Comparison of ENCODE assay signal across 18 cellular contexts in genomic region chr14:46573518-46573917, GRCh38.
DNase-seq lines count a peak whose midpoint lies in the region; ATAC-seq, FAIRE-seq and TF ChIP-seq lines count a peak whose summit lies in the region.
"Had no signal": no experiment of that assay in that cellular context is flagged by ENCODE, and none has a peak within 500 bp of the region (broad histone marks: within the 10 kb centered on the region; RNA-seq: fewer than 3 reads in every experiment).

No MANE protein-coding gene starts in this region.

- peaks cover 5% of the 10 kb centered on the region for H3K4me1 Mint-ChIP-seq in WTC11
- H3K4me1 Mint-ChIP-seq: B cell; CD8-positive, alpha-beta memory T cell had no signal

- H3K4me3 ChIP-seq in HUES6 (ENCODE audit: low read depth, low read length) = no peak overlapping the region
- H3K4me3 ChIP-seq in mesenchymal stem cell (ENCODE audit: insufficient read depth in 1 of 2, low read depth in 1 of 2, low read length in 2 of 2) = no peak overlapping the region
- H3K4me3 ChIP-seq in trophoblast cell (ENCODE audit: low read depth, low read length) = no peak overlapping the region
- no peak overlapping the region for H3K4me3 ChIP-seq in kidney (ENCODE audit: low read length in 2 of 2)

- POLR2A ChIA-PET in WTC11 (lab: Charles Lee) = no interaction called here

- CTCF ChIA-PET in WTC11 (lab: Charles Lee) = no interaction called here

- H3K4ac ChIP-seq in mesenchymal stem cell (ENCODE audit: low read depth in 1 of 2, low read length in 2 of 2) = no peak overlapping the region
- no peak overlapping the region for H3K4ac ChIP-seq in trophoblast cell (ENCODE audit: low read depth, low read length)

- no peak overlapping the region for H3K23ac ChIP-seq in mesenchymal stem cell (ENCODE audit: low read length in 2 of 2)
- no peak overlapping the region for H3K23ac ChIP-seq in trophoblast cell (ENCODE audit: low read length)

- H3K79me2 ChIP-seq in trophoblast cell (ENCODE audit: control insufficient read depth, insufficient read depth, low read length, poor library complexity) = no peaks in the 10 kb centered on the region

- TF ChIP-seq CTCF in WTC11 (IDR thresholded peaks at IDR 0.05) (no peak), kidney (IDR thresholded peaks at IDR 0.05; ENCODE audit: borderline replicate concordance, extremely low read depth, insufficient read depth) (no peak)

- H2BK5ac ChIP-seq in mesenchymal stem cell (ENCODE audit: low read depth, low read length, poor library complexity, severe bottlenecking) (no peak overlapping the region), trophoblast cell (ENCODE audit: low read depth, low read length, poor library complexity) (no peak overlapping the region)

- no peak overlapping the region for H4K12ac ChIP-seq in trophoblast cell (ENCODE audit: low read depth, low read length)

- no peak overlapping the region for H2BK15ac ChIP-seq in mesenchymal stem cell (ENCODE audit: low read depth, poor library complexity, severe bottlenecking)

- H3K27me3 Mint-ChIP-seq in WTC11 (ENCODE audit: low read depth) = peaks cover 6% of the 10 kb centered on the region
- H3K27me3 Mint-ChIP-seq: B cell; CD8-positive, alpha-beta memory T cell had no signal

- H3K14ac ChIP-seq in mesenchymal stem cell (ENCODE audit: low read length in 2 of 2) (no peak overlapping the region), trophoblast cell (ENCODE audit: low read length) (no peak overlapping the region)

- peak overlapping the region; percentile 12; the same call in 1 of the 2 replicates for H3K27ac ChIP-seq in HUES6 (ENCODE audit: low read depth, low read length)
- H3K27ac ChIP-seq in mesenchymal stem cell (ENCODE audit: low read length, poor library complexity, severe bottlenecking) = peak overlapping the region; percentile 83
- peak overlapping the region; percentile 41 for H3K27ac ChIP-seq in trophoblast cell (ENCODE audit: low read depth, low read length)
- no peak overlapping the region for H3K27ac ChIP-seq in kidney (ENCODE audit: low read depth in 2 of 2, low read length in 2 of 2)

- H2AFZ ChIP-seq in mesenchymal stem cell (ENCODE audit: low read depth, low read length) (no peak overlapping the region), trophoblast cell (ENCODE audit: insufficient read depth, low read length, poor library complexity) (no peak overlapping the region)

- H2BK12ac ChIP-seq in mesenchymal stem cell (ENCODE audit: low read length in 2 of 2) (no peak overlapping the region), trophoblast cell (ENCODE audit: low read length) (no peak overlapping the region)

- ATAC-seq in WTC11 (no peak), HG02973 (IDR thresholded peaks at IDR 0.05; ENCODE audit: unreplicated experiment) (no peak)

- FAIRE-seq in kidney (lab: Jason Lieb, UNC) = no peak
- FAIRE-seq: GM19239, HTR-8/SVneo had no signal

- H4K91ac ChIP-seq in mesenchymal stem cell (ENCODE audit: low read length) (no peak overlapping the region), trophoblast cell (ENCODE audit: low read depth, low read length) (no peak overlapping the region)

- H3K4me1 ChIP-seq in HUES6 (ENCODE audit: control insufficient read depth, insufficient read depth, low read length) = peaks cover 8% of the 10 kb centered on the region; the same call in 1 of the 2 replicates
- H3K4me1 ChIP-seq in mesenchymal stem cell (ENCODE audit: control insufficient read depth, insufficient read depth, low read depth, low read length) = no peaks in the 10 kb centered on the region
- peaks cover 0 to 2% of the 10 kb centered on the region in 2 experiments for H3K4me1 ChIP-seq in trophoblast cell (ENCODE audit: control insufficient read depth in 1 of 2, insufficient read depth in 2 of 2, low read length in 2 of 2)
- H3K4me1 ChIP-seq in kidney (ENCODE audit: control insufficient read depth in 1 of 2, insufficient read depth in 1 of 2, low read depth in 1 of 2, low read length in 2 of 2) = no peaks in the 10 kb centered on the region

- peaks cover 10% of the 10 kb centered on the region; the same call in 1 of the 2 replicates for H3K36me3 Mint-ChIP-seq in WTC11
- H3K36me3 Mint-ChIP-seq: CD14-positive monocyte; CD8-positive, alpha-beta memory T cell had no signal

- H2BK120ac ChIP-seq in mesenchymal stem cell (ENCODE audit: low read depth, low read length) = no peak overlapping the region
- H2BK120ac ChIP-seq in trophoblast cell (ENCODE audit: insufficient read depth, low read length, poor library complexity) = no peak overlapping the region

- H4K8ac ChIP-seq in mesenchymal stem cell (ENCODE audit: low read length) (no peak overlapping the region), trophoblast cell (ENCODE audit: low read depth, low read length) (no peak overlapping the region)

- peaks cover 35% of the 10 kb centered on the region for H3K9me3 Mint-ChIP-seq in WTC11

- H3K4me2 ChIP-seq in mesenchymal stem cell (ENCODE audit: low read length, poor library complexity, severe bottlenecking) = no peak overlapping the region
- no peak overlapping the region for H3K4me2 ChIP-seq in trophoblast cell (ENCODE audit: low read length)

- H3K9ac ChIP-seq in HUES6 (ENCODE audit: low read length) = no peak overlapping the region
- no peak overlapping the region for H3K9ac ChIP-seq in mesenchymal stem cell (ENCODE audit: low read length)
- H3K9ac ChIP-seq in trophoblast cell (ENCODE audit: low read length) = no peak overlapping the region
- no peak overlapping the region for H3K9ac ChIP-seq in kidney (ENCODE audit: low read length in 2 of 2)

- no peak overlapping the region for H3K27ac Mint-ChIP-seq in WTC11
- H3K27ac Mint-ChIP-seq: B cell; CD14-positive monocyte; CD8-positive, alpha-beta memory T cell; H9 had no signal

- H3K18ac ChIP-seq in mesenchymal stem cell (ENCODE audit: low read depth in 1 of 2, low read length in 2 of 2) (no peak overlapping the region), trophoblast cell (ENCODE audit: low read length) (no peak overlapping the region)

- H3K4me3 Mint-ChIP-seq in WTC11 = no peak overlapping the region
- H3K4me3 Mint-ChIP-seq: B cell; CD14-positive monocyte; CD8-positive, alpha-beta memory T cell; H9 had no signal

- H3K36me3 ChIP-seq in HUES6 (ENCODE audit: control insufficient read depth, insufficient read depth, low read length) = no peaks in the 10 kb centered on the region
- no peaks in the 10 kb centered on the region for H3K36me3 ChIP-seq in mesenchymal stem cell (ENCODE audit: control insufficient read depth in 1 of 2, insufficient read depth in 2 of 2, low read depth in 1 of 2, low read length in 2 of 2)
- H3K36me3 ChIP-seq in trophoblast cell (ENCODE audit: control insufficient read depth in 1 of 2, insufficient read depth in 2 of 2, low read length in 2 of 2) = no peaks in the 10 kb centered on the region
- H3K36me3 ChIP-seq in kidney (ENCODE audit: control insufficient read depth in 1 of 2, insufficient read depth in 2 of 2, low read length in 2 of 2) = no peaks in the 10 kb centered on the region

- H3K79me1 ChIP-seq in mesenchymal stem cell (replicated peaks; ENCODE audit: low read length, poor library complexity, severe bottlenecking) (no peaks in the 10 kb centered on the region), trophoblast cell (ENCODE audit: low read length) (no peaks in the 10 kb centered on the region)

- no peaks in the 10 kb centered on the region for H3K9me3 ChIP-seq in HUES6 (ENCODE audit: control insufficient read depth, insufficient read depth, low read depth, low read length)
- peaks cover 4% of the 10 kb centered on the region for H3K9me3 ChIP-seq in mesenchymal stem cell (ENCODE audit: control insufficient read depth, low read length)
- H3K9me3 ChIP-seq in trophoblast cell (ENCODE audit: insufficient read depth, low read depth, low read length) = no peaks in the 10 kb centered on the region
- no peaks in the 10 kb centered on the region for H3K9me3 ChIP-seq in kidney (ENCODE audit: control insufficient read depth in 1 of 2, low read length in 2 of 2)
- H3K9me3 ChIP-seq: Caco-2 had no signal

- H3K27me3 ChIP-seq in HUES6 (ENCODE audit: control insufficient read depth, insufficient read depth, low read length) (no peaks in the 10 kb centered on the region), mesenchymal stem cell (ENCODE audit: control insufficient read depth in 1 of 2, insufficient read depth in 1 of 2, low read length in 2 of 2) (no peaks in the 10 kb centered on the region), trophoblast cell (ENCODE audit: insufficient read depth, low read length) (no peaks in the 10 kb centered on the region)

- intact Hi-C loops in kidney (cut with DNase I) = no loop called here

- DNase-seq in WTC11 (ENCODE audit: low spot score) (no peak), mesenchymal stem cell (peak; percentile 18), trophoblast cell (no peak), kidney (no peak), dedifferentiated amniotic fluid mesenchymal stem cell (ENCODE audit: extremely low spot score) (no peak), RPMI8226 (no peak)
- DNase-seq: Caco-2; CD8-positive, alpha-beta memory T cell; DND-41; GF-D8; GOT3; H9 had no signal

- H2AK5ac ChIP-seq in mesenchymal stem cell (ENCODE audit: low read length, severe bottlenecking) = no peak overlapping the region
- no peak overlapping the region for H2AK5ac ChIP-seq in trophoblast cell (ENCODE audit: low read length)

TF ChIP-seq in WTC11, 78 proteins besides CTCF, POLR2A, EP300 and RAD21 (continues in another document):
- TF ChIP-seq ERG (CRISPR knock-in tag; IDR thresholded peaks at IDR 0.05) (no peak), ZNF263 (CRISPR knock-in tag; IDR thresholded peaks at IDR 0.05; ENCODE audit: low read depth) (no peak), CDX4 (CRISPR knock-in tag; IDR thresholded peaks at IDR 0.05; ENCODE audit: borderline replicate concordance) (peak; percentile 73; the same call in 1 of the 2 replicates)

Comparison
In these comparisons a context has a peak if more than half of its experiments do, and no peak if none do; other contexts are left out.
1. H3K27ac ChIP-seq: peak in HUES6 (single experiment), mesenchymal stem cell (single experiment) and trophoblast cell (single experiment); none in kidney (0 of 2).